ENCODE assay signal across 9 cellular contexts in the genomic region with DNA sequence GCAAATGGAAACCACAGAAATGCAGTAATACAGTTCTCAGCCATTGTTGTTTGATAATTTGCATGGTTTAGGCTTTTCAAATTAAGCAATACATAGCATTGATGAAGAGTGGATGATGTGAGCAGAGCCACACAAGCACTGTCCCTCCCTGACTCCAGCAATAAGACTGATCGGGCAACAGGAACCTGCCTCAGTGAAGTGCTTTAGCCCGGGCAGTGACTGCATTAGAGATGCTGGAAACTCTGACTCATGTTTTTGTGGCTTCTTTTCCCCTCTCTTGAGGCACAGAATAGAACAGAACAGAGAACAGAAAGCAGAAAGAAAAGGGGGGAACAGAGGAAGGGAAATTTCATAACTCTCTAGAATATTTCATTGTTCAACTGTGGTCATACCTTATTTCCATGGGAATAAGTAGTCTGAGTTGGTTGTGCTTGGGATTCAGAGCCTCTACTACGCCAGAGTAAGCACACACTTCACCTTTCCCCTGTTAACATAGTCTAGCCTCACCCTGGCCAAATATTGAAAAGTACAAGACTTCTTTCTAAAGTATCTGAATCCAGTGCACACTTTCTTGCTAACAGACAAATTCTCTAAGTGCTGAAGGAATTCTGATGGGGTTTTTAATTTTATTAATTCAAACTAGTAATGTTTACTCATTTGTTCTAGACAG.
DNase-seq lines count a peak whose midpoint lies in the region; ATAC-seq, FAIRE-seq and TF ChIP-seq lines count a peak whose summit lies in the region.
"Had no signal": no experiment of that assay in that cellular context is flagged by ENCODE, and none has a peak within 500 bp of the region (broad histone marks: within the 10 kb centered on the region; RNA-seq: fewer than 3 reads in every experiment).

No MANE protein-coding gene starts in this region.

- H3K9ac ChIP-seq in GM12878 (ENCODE audit: control insufficient read depth, insufficient read depth, low read length) = no peak overlapping the region

- H3K9me3 ChIP-seq in GM12878 (replicated peaks; ENCODE audit: control insufficient read depth, insufficient read depth, low read length) (peaks cover 5% of the 10 kb centered on the region; the same call in 2 of the 3 replicates), esophagus squamous epithelium (peaks cover 0 to 4% (median 0%) of the 10 kb centered on the region in 3 donors), PC-9 (ENCODE audit: insufficient read depth, low read depth) (no peaks in the 10 kb centered on the region)

- H3K4me3 ChIP-seq in GM12878 (no peak overlapping the region), esophagus squamous epithelium (no peak overlapping the region), PC-9 (no peak overlapping the region)

- peak; percentile 98 for ATAC-seq in GM12878

- CTCF ChIA-PET in GM12878 (lab: Yijun Ruan, JAX) (no interaction called here), PC-9 (lab: Charles Lee) (no interaction called here)

- SMC1A ChIA-PET in GM12878 (lab: Charles Lee; ENCODE audit: uncharacterized antibody, unreplicated experiment) = no interaction called here

- no peaks in the 10 kb centered on the region for H3K9me2 ChIP-seq in PC-9 (ENCODE audit: insufficient read depth)

- H3K4me2 ChIP-seq in GM12878 (ENCODE audit: control insufficient read depth, insufficient read depth) = peak overlapping the region; percentile 64
- H3K4me2 ChIP-seq in PC-9 = no peak overlapping the region

- RAD21 ChIA-PET in GM12878 (lab: Charles Lee; ENCODE audit: unreplicated experiment) = interaction anchor here (1.5 kb wide), 1 partner anchor 24 kb away, joined by 3 read pairs; no protein-coding TSS in a partner anchor

- H2AFZ ChIP-seq in GM12878 (ENCODE audit: control insufficient read depth, low read depth, low read length) (peak overlapping the region; percentile 31), PC-9 (no peak overlapping the region)

- peaks cover 6% of the 10 kb centered on the region for H3K9me3 Mint-ChIP-seq in activated CD4-positive, alpha-beta T cell treated with anti-CD3 and anti-CD28 coated beads, Interleukin-2, amount 10 ng/mL, durations not matched to agents 24 days and 14 days

- in situ Hi-C loops in GM12878 (cut with MboI) = no loop called here

- H3K36me3 ChIP-seq in GM12878 (ENCODE audit: control insufficient read depth in 2 of 2, insufficient read depth in 2 of 2, low read length in 1 of 2) (no peaks in the 10 kb centered on the region), esophagus squamous epithelium (no peaks in the 10 kb centered on the region), PC-9 (ENCODE audit: low read depth) (no peaks in the 10 kb centered on the region)

- H4K20me1 ChIP-seq in GM12878 (ENCODE audit: control insufficient read depth, insufficient read depth) (no peaks in the 10 kb centered on the region), PC-9 (ENCODE audit: insufficient read depth) (no peaks in the 10 kb centered on the region)

- H3F3A ChIP-seq in PC-9 (ENCODE audit: insufficient read depth, low read depth) = no peaks in the 10 kb centered on the region

- H3K79me2 ChIP-seq in GM12878 (ENCODE audit: control insufficient read depth, insufficient read depth, low read length) = no peaks in the 10 kb centered on the region
- H3K79me2 ChIP-seq in PC-9 (ENCODE audit: low read depth) = no peaks in the 10 kb centered on the region

- no peaks in the 10 kb centered on the region for H3K27me3 Mint-ChIP-seq in activated CD4-positive, alpha-beta T cell treated with anti-CD3 and anti-CD28 coated beads, Interleukin-2, amount 10 ng/mL, durations not matched to agents 24 days and 14 days

- peak; percentile 47 to 77; a peak in 3 of 4 replicates for TF ChIP-seq EP300 in GM12878 (IDR thresholded peaks at IDR 0.05; ENCODE audit: borderline replicate concordance in 1 of 2, control insufficient read depth in 1 of 2, low read depth in 2 of 2, low read length in 2 of 2)

- 0% methylated on average over 3 of the region's 3 CpGs for WGBS in GM12878 (ENCODE audit: insufficient coverage, insufficient replicate concordance, low lambda C conversion rate, missing lambda C conversion rate)
- 23 to 32% methylated on average over 3 of the region's 3 CpGs for WGBS in esophagus squamous epithelium, 2 donors

- peak; percentile 98 for FAIRE-seq in H54 (lab: Jason Lieb, UNC)
- FAIRE-seq in GM12878 (lab: Jason Lieb, UNC) = peak; percentile 84

- no peaks in the 10 kb centered on the region for H3K36me3 Mint-ChIP-seq in activated CD4-positive, alpha-beta T cell treated with anti-CD3 and anti-CD28 coated beads, Interleukin-2, amount 10 ng/mL, durations not matched to agents 24 days and 14 days (ENCODE audit: low read depth)

- H3K27ac Mint-ChIP-seq in activated CD4-positive, alpha-beta T cell treated with anti-CD3 and anti-CD28 coated beads, Interleukin-2, amount 10 ng/mL, durations not matched to agents 24 days and 14 days = peak overlapping the region; percentile 50

- peak; percentile 67 for DNase-seq in activated CD4-positive, alpha-beta T cell treated with anti-CD3 and anti-CD28 coated beads, Interleukin-2, amount 10 ng/mL, durations not matched to agents 24 days and 14 days
- DNase-seq in activated CD4-positive, alpha-beta T cell treated with anti-CD3 and anti-CD28 coated beads for 1 hour = no peak
- DNase-seq in H54 (ENCODE audit: insufficient read length, low spot score) (peak; percentile 20), M059J (ENCODE audit: low read depth) (peak; percentile 92), GM12878 (ENCODE audit: low read depth, low spot score) (peak; percentile 84), medulla oblongata (ENCODE audit: extremely low spot score) (peak; percentile 72), esophagus squamous epithelium (lab: John Stamatoyannopoulos, UW) (no peak), PC-9 (no peak)

- POLR2A ChIA-PET in GM12878 (lab: Charles Lee) = no interaction called here
- POLR2A ChIA-PET in PC-9 (lab: Charles Lee; ENCODE audit: unreplicated experiment) = no interaction called here

- intact Hi-C loops in activated CD4-positive, alpha-beta T cell treated with anti-CD3 and anti-CD28 coated beads, Interleukin-2, amount 10 ng/mL, durations not matched to agents 24 days and 14 days (cut with micrococcal nuclease) = no loop called here
- intact Hi-C loops in GM12878 (cut with micrococcal nuclease; ENCODE audit: unreplicated experiment) = no loop called here
- intact Hi-C loops in esophagus squamous epithelium (cut with DNase I) = no loop called here
- intact Hi-C loops in PC-9 (cut with micrococcal nuclease; ENCODE audit: unreplicated experiment) = no loop called here

- peak overlapping the region; percentile 58 for H3K27ac ChIP-seq in GM12878 (ENCODE audit: control insufficient read depth, insufficient read depth)
- peak overlapping the region in 1 of 4 donors; percentile 44 for H3K27ac ChIP-seq in esophagus squamous epithelium
- no peak overlapping the region for H3K27ac ChIP-seq in PC-9
- H3K27ac ChIP-seq: C4-2B had no signal

- BruUV-seq in GM12878 (replicated peaks; lab: Mats Ljungman, UMichigan) = no TSS peak
- BruUV-seq in PC-9 (replicated peaks; lab: Mats Ljungman, UMichigan) = no TSS peak

- H3K4me1 ChIP-seq in GM12878 (ENCODE audit: control insufficient read depth, insufficient read depth, low read length) = peaks cover 6% of the 10 kb centered on the region; the same call in 1 of the 2 replicates
- H3K4me1 ChIP-seq in esophagus squamous epithelium = no peaks in the 10 kb centered on the region
- H3K4me1 ChIP-seq in PC-9 (replicated peaks; ENCODE audit: insufficient read depth) = no peaks in the 10 kb centered on the region

- TF ChIP-seq POLR2A in H54 (IDR thresholded peaks at IDR 0.05; ENCODE audit: low read depth, low read length) = no peak
- TF ChIP-seq POLR2A in GM12878 (IDR thresholded peaks at IDR 0.05; ENCODE audit: low read depth, low read length) = peak; percentile 61
- peak in 1 of 4 donors; percentile 27 for TF ChIP-seq POLR2A in esophagus squamous epithelium (IDR thresholded peaks at IDR 0.05)

- TF ChIP-seq CTCF in GM12878 (IDR thresholded peaks at IDR 0.05 in 2 of 3, conservative IDR thresholded peaks at IDR 0.05 in 1 of 3; ENCODE audit: control insufficient read depth in 2 of 3, extremely low read depth in 1 of 3, insufficient read depth in 1 of 3, low read depth in 3 of 3, low read length in 3 of 3) (no peak), esophagus squamous epithelium (IDR thresholded peaks at IDR 0.05) (no peak), PC-9 (conservative IDR thresholded peaks at IDR 0.05) (no peak)

- TF ChIP-seq RAD21 in GM12878 (IDR thresholded peaks at IDR 0.05; ENCODE audit: insufficient read depth, low read depth, low read length) = peak; percentile 19; the same call in 1 of the 2 replicates

- H3K4me3 Mint-ChIP-seq in activated CD4-positive, alpha-beta T cell treated with anti-CD3 and anti-CD28 coated beads, Interleukin-2, amount 10 ng/mL, durations not matched to agents 24 days and 14 days = peak overlapping the region; percentile 31

- H3K4me1 Mint-ChIP-seq in activated CD4-positive, alpha-beta T cell treated with anti-CD3 and anti-CD28 coated beads, Interleukin-2, amount 10 ng/mL, durations not matched to agents 24 days and 14 days = peaks cover 7% of the 10 kb centered on the region

- H3K27me3 ChIP-seq in GM12878 (replicated peaks in 1 of 2; ENCODE audit: control insufficient read depth in 2 of 2, insufficient read depth in 2 of 2, low read length in 1 of 2) (no peaks in the 10 kb centered on the region), esophagus squamous epithelium (no peaks in the 10 kb centered on the region), PC-9 (ENCODE audit: insufficient read depth, low read depth) (no peaks in the 10 kb centered on the region)

TF ChIP-seq in GM12878, 131 proteins besides CTCF, POLR2A, EP300 and RAD21 (continues in another document):
- TF ChIP-seq MEF2A (IDR thresholded peaks at IDR 0.05; ENCODE audit: insufficient read depth, low read depth, low read length) (peak; percentile 82), NR2F1 (conservative IDR thresholded peaks at IDR 0.05) (no peak), ETV6 (conservative IDR thresholded peaks at IDR 0.05 in 1 of 2, IDR thresholded peaks at IDR 0.05 in 1 of 2; ENCODE audit: borderline replicate concordance in 1 of 2, low read depth in 1 of 2) (peak in 1 of 2 experiments; percentile 60; a peak in 1 of 4 replicates), NFXL1 (IDR thresholded peaks at IDR 0.05; ENCODE audit: borderline replicate concordance) (no peak), EGR1 (IDR thresholded peaks at IDR 0.05; ENCODE audit: borderline replicate concordance in 1 of 2, low read depth in 2 of 2, low read length in 2 of 2) (no peak), CHD2 (IDR thresholded peaks at IDR 0.05; ENCODE audit: borderline replicate concordance, low read depth, low read length) (0 out of 2 replicates have a peak, but pooled peaks have one; percentile 39), BHLHE40 (IDR thresholded peaks at IDR 0.05; ENCODE audit: borderline replicate concordance in 1 of 2, low read depth in 2 of 2, low read length in 1 of 2) (no peak; a peak in 1 of 4 replicates), NFIC (IDR thresholded peaks at IDR 0.05; ENCODE audit: low read depth, low read length) (peak; percentile 95)

Comparison
In these comparisons a context has a peak if more than half of its experiments do, and no peak if none do; other contexts are left out.
1. DNase-seq: peak in activated CD4-positive, alpha-beta T cell treated with anti-CD3 and anti-CD28 coated beads, Interleukin-2, amount 10 ng/mL, durations not matched to agents 24 days and 14 days (single experiment), H54 (single experiment), M059J (single experiment), GM12878 (single experiment) and medulla oblongata (single experiment); none in activated CD4-positive, alpha-beta T cell treated with anti-CD3 and anti-CD28 coated beads for 1 hour (single experiment), esophagus squamous epithelium (single experiment) and PC-9 (0 of 2).